In genomic region chr13:109256866-109257760, GRCh38 we compare ENCODE assay signal across 1 cellular context.
TF ChIP-seq lines count a peak whose summit lies in the region.

No MANE protein-coding gene starts in this region.

TF ChIP-seq in HCT116, 20 proteins besides CTCF, POLR2A, EP300 and RAD21 (continued from another document):
- TF ChIP-seq REST (IDR thresholded peaks at IDR 0.05; ENCODE audit: low read depth) (no peak), SIN3A (IDR thresholded peaks at IDR 0.05; ENCODE audit: low read depth) (peak; percentile 92), FOSL1 (IDR thresholded peaks at IDR 0.05; ENCODE audit: low read depth) (peak; percentile 45; the same call in 1 of the 2 replicates), MAX (IDR thresholded peaks at IDR 0.05) (peak; percentile 84), JUND (IDR thresholded peaks at IDR 0.05) (peak; percentile 66), ZFX (IDR thresholded peaks at IDR 0.05) (no peak)
TF ChIP-seq in HCT116: peak in this region for 11.
